ENCODE assay signal across 8 cellular contexts in the genomic region with DNA sequence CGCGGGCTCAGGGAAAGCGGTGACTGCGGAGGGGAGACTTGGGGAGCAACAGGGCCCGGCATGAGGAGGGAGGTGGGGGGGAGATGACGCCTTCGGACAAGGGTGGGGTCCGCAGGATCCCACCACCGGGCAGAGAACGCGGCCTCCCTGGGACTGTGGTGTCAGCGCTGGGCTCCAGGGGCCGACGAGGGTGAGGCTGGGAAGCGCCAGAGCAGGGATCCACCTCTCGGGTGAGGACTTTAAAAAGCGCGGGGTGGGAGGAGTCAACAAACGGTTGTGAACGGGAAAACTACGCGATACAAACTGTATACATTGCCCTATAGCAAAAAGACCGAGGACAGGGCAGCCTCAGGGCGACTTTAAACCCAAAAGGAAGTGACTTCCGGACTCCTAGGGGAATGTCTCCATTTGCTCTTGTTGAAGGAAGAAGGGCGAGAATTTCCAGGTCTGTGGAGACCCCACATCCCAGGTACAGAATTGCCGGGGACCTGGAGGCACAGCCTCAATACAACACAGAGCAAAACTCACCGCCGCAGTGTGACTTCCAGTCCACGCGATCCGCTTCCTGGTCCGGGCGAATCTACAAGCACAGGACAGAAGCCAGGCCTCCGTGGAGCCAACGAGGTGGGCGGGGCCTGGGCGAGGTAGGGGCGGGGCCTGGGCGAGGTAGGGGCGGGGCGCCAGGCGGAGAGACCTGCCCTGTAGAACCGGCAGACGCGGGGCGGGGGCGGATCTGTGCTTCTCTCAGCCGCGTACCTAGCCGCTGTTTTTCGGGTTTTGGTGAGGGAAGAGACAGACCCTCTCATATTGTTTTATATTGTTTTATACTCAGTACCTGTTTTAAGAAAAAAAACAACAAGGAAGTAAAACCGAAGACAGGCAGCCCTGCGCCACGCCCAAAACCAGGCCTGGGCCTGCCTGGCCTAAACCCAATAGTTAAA. TPM values are rescaled to one million over a fixed set of nuclear protein-coding genes. Genes with fewer than 3 reads are reported as not detected.
DNase-seq lines count a peak whose midpoint lies in the region; ATAC-seq, FAIRE-seq and TF ChIP-seq lines count a peak whose summit lies in the region.

A gene (minus strand): TSS at position 588 of the 941 bp plus-strand sequence. CDS start 5,555 bp downstream, outside the sequence.

- H3K36me3 ChIP-seq in HCT116 (ENCODE audit: control insufficient read depth in 1 of 2, insufficient read depth in 2 of 2, low read length in 2 of 2) (no peaks in the 10 kb centered on the region; a peak in 1 of 4 replicates), ascending aorta (peaks cover 3% of the 10 kb centered on the region in 2 donors), right atrium auricular region (no peaks in the 10 kb centered on the region)

- H3K79me2 ChIP-seq in HCT116 (ENCODE audit: insufficient read depth, low read length): peaks cover 8% of the 10 kb centered on the region; the same call in 1 of the 2 replicates

- RAD21 ChIA-PET in HCT116 (lab: Charles Lee; ENCODE audit: low non-redundant PET in 1 of 2, low total read pairs in 2 of 2, uncharacterized antibody in 2 of 2, unreplicated experiment in 2 of 2): no interaction called here

- H3K27ac ChIP-seq in HCT116 (ENCODE audit: low read depth, low read length) (peak within 1 kb of the TSS; percentile 86), ascending aorta (peak within 1 kb of the TSS; percentile 88 to 91), right atrium auricular region (peak within 1 kb of the TSS; percentile 69 to 85)

- no peak for TF ChIP-seq CTCF in HCT116 (IDR thresholded peaks at IDR 0.05 in 2 of 3, conservative IDR thresholded peaks at IDR 0.05 in 1 of 3; ENCODE audit: borderline replicate concordance in 1 of 3, insufficient read depth in 1 of 3, low read depth in 2 of 3, low read length in 2 of 3)
- no peak for TF ChIP-seq CTCF in ascending aorta (IDR thresholded peaks at IDR 0.05)
- no peak for TF ChIP-seq CTCF in right atrium auricular region (IDR thresholded peaks at IDR 0.05)

- intact Hi-C loops in HCT116 (cut with micrococcal nuclease): loop anchor here (2.0 kb wide), 1 partner anchor 180 kb away; a partner anchor contains a TSS
- intact Hi-C loops in ascending aorta (cut with DNase I): loop anchor here (1.0 kb wide), 6 partner anchors 19 to 188 kb away; a partner anchor contains a TSS

- POLR2A ChIA-PET in HCT116 (lab: Charles Lee): no interaction called here

- CTCF ChIA-PET in HCT116 (lab: Charles Lee): no interaction called here

- TSS peak; percentile 77 for BruUV-seq in HCT116 (replicated peaks; lab: Mats Ljungman, UMichigan)

- H3K9ac ChIP-seq in HCT116 (ENCODE audit: low read length): peak within 1 kb of the TSS; percentile 76

- peak within 1 kb of the TSS; percentile 44 for H2AFZ ChIP-seq in HCT116 (ENCODE audit: low read depth, low read length, poor library complexity, severe bottlenecking)

- H3K4me3 ChIP-seq in HCT116 (replicated peaks in 1 of 2; ENCODE audit: low read depth in 1 of 2, low read length in 2 of 2) (peak within 1 kb of the TSS; percentile 79 to 80), ascending aorta (peak within 1 kb of the TSS; percentile 79 to 83), right atrium auricular region (peak within 1 kb of the TSS; percentile 64 to 80)

- DNase-seq in G401 (ENCODE audit: low spot score) (peak; percentile 92), HCT116 (ENCODE audit: low read depth, low spot score) (peak; percentile 59), NAMALWA (ENCODE audit: low spot score) (peak; percentile 88), T-helper 2 cell (peak; percentile 68 to 89 (median 76)), ascending aorta (ENCODE audit: low spot score in 2 of 2) (peak; percentile 70 to 96), right atrium auricular region (ENCODE audit: low spot score) (peak; percentile 91), putamen (ENCODE audit: low spot score) (peak; percentile 64), urothelium cell line (ENCODE audit: low spot score) (peak; percentile 93)

- no peak for TF ChIP-seq POLR2A in HCT116 (IDR thresholded peaks at IDR 0.05; ENCODE audit: borderline replicate concordance, extremely low read depth, insufficient read depth, insufficient read length)

- H3K4me1 ChIP-seq in HCT116 (ENCODE audit: control insufficient read depth in 1 of 2, insufficient read depth in 2 of 2, low read length in 2 of 2) (peaks cover 0 to 10% of the 10 kb centered on the region in 2 experiments; a peak in 1 of 4 replicates), ascending aorta (peaks cover 0 to 8% of the 10 kb centered on the region in 2 donors), right atrium auricular region (peaks cover 0 to 15% of the 10 kb centered on the region in 2 donors)

- H3K27me3 ChIP-seq in HCT116 (ENCODE audit: insufficient read depth, low read length) (no peaks in the 10 kb centered on the region), ascending aorta (no peaks in the 10 kb centered on the region), right atrium auricular region (no peaks in the 10 kb centered on the region)

- ATAC-seq in HCT116: peak; percentile 99

- H3K4me2 ChIP-seq in HCT116 (ENCODE audit: low read length): peak within 1 kb of the TSS; percentile 84

- no peak for FAIRE-seq in urothelium cell line (lab: Jason Lieb, UNC)

- H3K9me3 ChIP-seq in HCT116 (ENCODE audit: control insufficient read depth in 1 of 2, insufficient read depth in 1 of 2, low read depth in 1 of 2, low read length in 2 of 2): no peaks in the 10 kb centered on the region
- no peaks in the 10 kb centered on the region for H3K9me3 ChIP-seq in ascending aorta
- H3K9me3 ChIP-seq in right atrium auricular region: no peaks in the 10 kb centered on the region

- H4K20me1 ChIP-seq in HCT116 (ENCODE audit: insufficient read depth): no peaks in the 10 kb centered on the region

- no peak for TF ChIP-seq RAD21 in HCT116 (IDR thresholded peaks at IDR 0.05; ENCODE audit: low read depth)

- H3K9me2 ChIP-seq in HCT116 (ENCODE audit: insufficient read depth): no peaks in the 10 kb centered on the region

- in situ Hi-C loops in G401 (cut with HindIII; ENCODE audit: low sequenced_read_pairs): no loop called here

TF ChIP-seq in HCT116, 20 proteins besides CTCF, POLR2A, EP300 and RAD21 (continues in another document):
- TF ChIP-seq, protein P1, sequence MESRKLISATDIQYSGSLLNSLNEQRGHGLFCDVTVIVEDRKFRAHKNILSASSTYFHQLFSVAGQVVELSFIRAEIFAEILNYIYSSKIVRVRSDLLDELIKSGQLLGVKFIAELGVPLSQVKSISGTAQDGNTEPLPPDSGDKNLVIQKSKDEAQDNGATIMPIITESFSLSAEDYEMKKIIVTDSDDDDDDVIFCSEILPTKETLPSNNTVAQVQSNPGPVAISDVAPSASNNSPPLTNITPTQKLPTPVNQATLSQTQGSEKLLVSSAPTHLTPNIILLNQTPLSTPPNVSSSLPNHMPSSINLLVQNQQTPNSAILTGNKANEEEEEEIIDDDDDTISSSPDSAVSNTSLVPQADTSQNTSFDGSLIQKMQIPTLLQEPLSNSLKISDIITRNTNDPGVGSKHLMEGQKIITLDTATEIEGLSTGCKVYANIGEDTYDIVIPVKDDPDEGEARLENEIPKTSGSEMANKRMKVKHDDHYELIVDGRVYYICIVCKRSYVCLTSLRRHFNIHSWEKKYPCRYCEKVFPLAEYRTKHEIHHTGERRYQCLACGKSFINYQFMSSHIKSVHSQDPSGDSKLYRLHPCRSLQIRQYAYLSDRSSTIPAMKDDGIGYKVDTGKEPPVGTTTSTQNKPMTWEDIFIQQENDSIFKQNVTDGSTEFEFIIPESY (IDR thresholded peaks at IDR 0.05; ENCODE audit: extremely low read depth, insufficient replicate concordance, low read length): peak; percentile 30
- TF ChIP-seq YY1 (IDR thresholded peaks at IDR 0.05; ENCODE audit: extremely low read depth, insufficient replicate concordance, low read depth, low read length) (no peak), SRF (IDR thresholded peaks at IDR 0.05; ENCODE audit: low read depth) (peak; percentile 92), SIN3A (IDR thresholded peaks at IDR 0.05; ENCODE audit: low read depth) (peak; percentile 47; the same call in 1 of the 2 replicates), SP1 (IDR thresholded peaks at IDR 0.05; ENCODE audit: low read depth) (peak; percentile 43; the same call in 1 of the 2 replicates), EZH2phosphoT487 (IDR thresholded peaks at IDR 0.05; ENCODE audit: borderline replicate concordance) (no peak), POLR2AphosphoS5 (IDR thresholded peaks at IDR 0.05; ENCODE audit: low read depth, low read length) (peak; percentile 84), FOSL1 (IDR thresholded peaks at IDR 0.05; ENCODE audit: low read depth) (no peak), CBX3 (IDR thresholded peaks at IDR 0.05; ENCODE audit: low read depth) (no peak), EZH2 (IDR thresholded peaks at IDR 0.05) (no peak), ELF1 (IDR thresholded peaks at IDR 0.05; ENCODE audit: borderline replicate concordance, low read depth) (peak; percentile 53), CEBPB (IDR thresholded peaks at IDR 0.05; ENCODE audit: low read depth) (no peak), EGR1 (IDR thresholded peaks at IDR 0.05; ENCODE audit: low read depth) (peak; percentile 75), JUND (IDR thresholded peaks at IDR 0.05) (no peak), ZNF274 (IDR thresholded peaks at IDR 0.05; ENCODE audit: low read depth, low read length) (no peak), ZFX (IDR thresholded peaks at IDR 0.05) (peak; percentile 38)
- TF ChIP-seq, protein P2, sequence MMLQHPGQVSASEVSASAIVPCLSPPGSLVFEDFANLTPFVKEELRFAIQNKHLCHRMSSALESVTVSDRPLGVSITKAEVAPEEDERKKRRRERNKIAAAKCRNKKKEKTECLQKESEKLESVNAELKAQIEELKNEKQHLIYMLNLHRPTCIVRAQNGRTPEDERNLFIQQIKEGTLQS (IDR thresholded peaks at IDR 0.05): no peak
- TF ChIP-seq, protein P3, sequence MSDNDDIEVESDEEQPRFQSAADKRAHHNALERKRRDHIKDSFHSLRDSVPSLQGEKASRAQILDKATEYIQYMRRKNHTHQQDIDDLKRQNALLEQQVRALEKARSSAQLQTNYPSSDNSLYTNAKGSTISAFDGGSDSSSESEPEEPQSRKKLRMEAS (IDR thresholded peaks at IDR 0.05): peak; percentile 50; the same call in 1 of the 2 replicates

RNA-seq across cellular contexts. Expression of the gene that starts here (rescaled TPM):
- total RNA-seq in G401 (2014; rRNA removed; shearing (Covaris generic)): 1.2 and 1.8 TPM in 2 replicates
- total RNA-seq in HCT116 (2021; ENCODE audit: unreplicated experiment): 6.4 TPM
- polyA plus RNA-seq in HCT116 (2012): 2.7 and 4.7 TPM in 2 replicates
- 0.43 TPM for total RNA-seq in ascending aorta
- total RNA-seq in right atrium auricular region: 1 to 10 TPM in 1 of 2 donors, under 1 TPM in 1; 0.74 to 1.3 TPM

Comparison
In these comparisons a context has a peak if more than half of its experiments do, and no peak if none do; other contexts are left out.
1. Peak in every context shown above with its lines: DNase-seq, ATAC-seq, H3K4me3 ChIP-seq and H3K27ac ChIP-seq.
2. Peak in DNase-seq, H3K4me3 ChIP-seq and H3K27ac ChIP-seq in ascending aorta; RNA of the gene not detected or under 1 TPM.